In the genomic region with DNA sequence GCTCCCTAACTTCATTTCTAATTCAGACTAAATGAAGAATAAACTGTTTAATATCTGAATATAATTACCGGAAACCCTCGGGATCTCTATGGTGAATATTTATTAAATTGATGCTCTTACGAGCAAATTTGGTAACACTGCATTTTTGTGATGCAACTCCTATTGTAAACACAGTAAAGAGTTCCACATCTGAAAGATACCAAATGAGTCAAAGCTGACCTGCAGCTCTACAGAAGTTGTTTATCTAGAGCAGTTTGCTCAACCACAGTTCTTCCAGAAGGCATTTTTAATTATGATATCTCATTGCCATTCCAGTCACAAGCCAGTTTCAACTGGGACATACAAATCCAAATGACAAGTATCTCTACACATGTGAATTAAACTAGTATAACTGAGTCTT, we compare ENCODE assay signal across 14 cellular contexts.
A peak's percentile ranks its signal among the peaks of the same experiment; 100 is the strongest.
DNase-seq lines count a peak whose midpoint lies in the region; ATAC-seq, FAIRE-seq and TF ChIP-seq lines count a peak whose summit lies in the region.
"Had no signal": no experiment of that assay in that cellular context is flagged by ENCODE, and none has a peak within 500 bp of the region (broad histone marks: within the 10 kb centered on the region; RNA-seq: fewer than 3 reads in every experiment).

No MANE protein-coding gene starts in this region.

- H3K36me3 Mint-ChIP-seq in activated T-helper 17 cell treated with anti-CD3 and anti-CD28 coated beads, Interleukin-2, amount 50 U/mL, for 72 hours (ENCODE audit: low read depth) = peaks cover 10% of the 10 kb centered on the region
- H3K36me3 Mint-ChIP-seq: naive B cell had no signal

- ATAC-seq in left lobe of liver = peak; percentile 83
- ATAC-seq in GM18861 (IDR thresholded peaks at IDR 0.05; ENCODE audit: unreplicated experiment) = no peak
- ATAC-seq in activated T-helper 17 cell treated with anti-CD3 and anti-CD28 coated beads, Interleukin-2, amount 50 U/mL, for 72 hours (replicated peaks) = no peak

- no peak overlapping the region for H3K4me3 ChIP-seq in brain microvascular endothelial cell (ENCODE audit: low read depth, low read length)

- DNase-seq in AG09319 (ENCODE audit: extremely low read depth, low read depth) (peak; percentile 56), HTR-8/SVneo (ENCODE audit: insufficient read length, low spot score) (peak; percentile 14), brain microvascular endothelial cell (peak; percentile 64), left lobe of liver (ENCODE audit: low spot score) (no peak), NCI-H2171 (lab: John Stamatoyannopoulos, UW) (no peak)
- no peak for DNase-seq in activated CD4-positive, alpha-beta T cell treated with anti-CD3 and anti-CD28 coated beads, Interleukin-2, amount 50 U/mL, for 48 hours
- DNase-seq: activated CD4-positive, CD25-positive, alpha-beta regulatory T cell; dermis blood vessel endothelial cell; naive B cell; NCI-H2029; NK-92 treated with Interleukin-12 subunit alpha and Interleukin-12 subunit beta, amount 100 ng/mL, for 24 hours had no signal

- no peak overlapping the region for H3K4me3 Mint-ChIP-seq in activated T-helper 17 cell treated with anti-CD3 and anti-CD28 coated beads, Interleukin-2, amount 50 U/mL, for 72 hours
- H3K4me3 Mint-ChIP-seq: naive B cell; stimulated activated naive CD8-positive, alpha-beta T cell treated with anti-CD3 and anti-CD28 coated beads, Interleukin-15, Interleukin-2, amounts not matched to agents 100 ng/mL and 50 ng/mL, for 24 hours had no signal

- H3K36me3 ChIP-seq in brain microvascular endothelial cell (replicated peaks) = no peaks in the 10 kb centered on the region

- no peaks in the 10 kb centered on the region for H3K27me3 Mint-ChIP-seq in activated T-helper 17 cell treated with anti-CD3 and anti-CD28 coated beads, Interleukin-2, amount 50 U/mL, for 72 hours
- H3K27me3 Mint-ChIP-seq: naive B cell; stimulated activated naive CD8-positive, alpha-beta T cell treated with anti-CD3 and anti-CD28 coated beads, Interleukin-15, Interleukin-2, amounts not matched to agents 100 ng/mL and 50 ng/mL, for 24 hours had no signal

- in situ Hi-C loops in brain microvascular endothelial cell (cut with HindIII; ENCODE audit: low pct_ligation_motif_present, low sequenced_read_pairs) = no loop called here

- no peak for FAIRE-seq in HTR-8/SVneo (lab: Jason Lieb, UNC)

- H3K4me1 Mint-ChIP-seq in activated T-helper 17 cell treated with anti-CD3 and anti-CD28 coated beads, Interleukin-2, amount 50 U/mL, for 72 hours = no peaks in the 10 kb centered on the region
- H3K4me1 Mint-ChIP-seq: naive B cell had no signal

- no peaks in the 10 kb centered on the region for H3K9me3 Mint-ChIP-seq in activated T-helper 17 cell treated with anti-CD3 and anti-CD28 coated beads, Interleukin-2, amount 50 U/mL, for 72 hours
- H3K9me3 Mint-ChIP-seq: stimulated activated naive CD8-positive, alpha-beta T cell treated with anti-CD3 and anti-CD28 coated beads, Interleukin-15, Interleukin-2, amounts not matched to agents 100 ng/mL and 50 ng/mL, for 24 hours had no signal

- TF ChIP-seq CTCF in AG09319 (IDR thresholded peaks at IDR 0.05; ENCODE audit: low read depth, low read length) = no peak
- no peak for TF ChIP-seq CTCF in brain microvascular endothelial cell (IDR thresholded peaks at IDR 0.05; ENCODE audit: low read depth, low read length, missing control alignments)

- H3K27ac Mint-ChIP-seq in activated T-helper 17 cell treated with anti-CD3 and anti-CD28 coated beads, Interleukin-2, amount 50 U/mL, for 72 hours = no peak overlapping the region
- H3K27ac Mint-ChIP-seq: naive B cell; stimulated activated naive CD8-positive, alpha-beta T cell treated with anti-CD3 and anti-CD28 coated beads, Interleukin-15, Interleukin-2, amounts not matched to agents 100 ng/mL and 50 ng/mL, for 24 hours had no signal

- H3K27ac ChIP-seq in brain microvascular endothelial cell = no peak overlapping the region

- no peaks in the 10 kb centered on the region for H3K27me3 ChIP-seq in brain microvascular endothelial cell (replicated peaks)

Comparison
In these comparisons a context has a peak if more than half of its experiments do, and no peak if none do; other contexts are left out.
1. DNase-seq: peak in AG09319 (single experiment), HTR-8/SVneo (single experiment) and brain microvascular endothelial cell (single experiment); none in left lobe of liver (single experiment), NCI-H2171 (single experiment) and activated CD4-positive, alpha-beta T cell treated with anti-CD3 and anti-CD28 coated beads, Interleukin-2, amount 50 U/mL, for 48 hours (0 of 2).